28 cellular contexts compared by ENCODE assay signal in the genomic region with DNA sequence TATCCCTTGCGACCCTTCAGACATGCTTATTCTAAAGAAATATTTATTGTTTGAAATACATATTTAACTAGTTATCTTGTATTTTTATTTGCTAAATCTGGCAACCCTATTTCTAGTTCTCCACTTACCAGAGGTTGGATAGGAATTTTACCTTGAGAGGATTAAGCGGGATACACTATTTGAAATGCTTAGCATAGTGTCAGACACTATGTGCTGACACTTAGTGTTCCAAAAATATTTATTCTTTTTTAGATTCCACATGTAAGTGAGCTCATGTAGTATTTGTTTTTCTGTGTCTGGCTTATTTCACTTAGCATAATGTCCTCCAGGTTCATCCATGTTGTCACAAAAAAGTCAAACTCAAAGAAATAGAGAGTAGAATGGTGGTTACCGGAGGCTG.
"Had no signal": no experiment of that assay in that cellular context is flagged by ENCODE, and none has a peak within 500 bp of the region (broad histone marks: within the 10 kb centered on the region; RNA-seq: fewer than 3 reads in every experiment).

No MANE protein-coding gene starts in this region.

- H3K9me3 Mint-ChIP-seq: natural killer cell; neural crest cell; stimulated activated effector memory CD8-positive, alpha-beta T cell treated with anti-CD3 and anti-CD28 coated beads, Interleukin-12 subunit alpha, Interleukin-12 subunit beta, amount 100 ng/mL, for 72 hours had no signal

- H3K4me1 Mint-ChIP-seq: naive thymus-derived CD4-positive, alpha-beta T cell; natural killer cell; neural crest cell; stimulated activated effector memory CD8-positive, alpha-beta T cell treated with anti-CD3 and anti-CD28 coated beads, Interleukin-12 subunit alpha, Interleukin-12 subunit beta, amount 100 ng/mL, for 72 hours; stimulated activated naive B cell treated with anti-CD40 and anti-IgM and Interleukin-4, amounts not matched to agents 10 μg/mL and 1 μg/mL and 100 μg/mL, for 72 hours had no signal

- H3K9me3 ChIP-seq: neutrophil, pancreas, prostate gland, right lobe of liver, sigmoid colon, stomach, thoracic aorta, thyroid gland, tibial nerve, upper lobe of left lung, uterus had no signal

- DNase-seq: naive thymus-derived CD4-positive, alpha-beta T cell; natural killer cell; nephron progenitor cell; nucleus accumbens; pancreas; retina; right cardiac atrium; right lobe of liver; sigmoid colon; small intestine; stimulated activated CD4-positive, alpha-beta T cell treated with anti-CD3 and anti-CD28 coated beads, Interleukin-15, amount 100 ng/mL, for 24 hours; stimulated activated CD4-positive, alpha-beta T cell treated with anti-CD3 and anti-CD28 coated beads, Interleukin-2, amount 100 ng/mL, for 24 hours; stimulated activated CD4-positive, alpha-beta T cell treated with anti-CD3 and anti-CD28 coated beads, Interleukin-2, amount 100 ng/mL, for 48 hours; stimulated activated CD4-positive, alpha-beta T cell treated with anti-CD3 and anti-CD28 coated beads, Interleukin-4, amount 100 ng/mL, for 24 hours; stimulated activated naive B cell treated with anti-CD40 and anti-IgM and Interleukin-4, amounts not matched to agents 10 μg/mL and 1 μg/mL and 100 μg/mL, for 72 hours; stimulated activated naive CD4-positive, alpha-beta T cell treated with Interleukin-2 at 50 U/mL for 16 hours; stomach; thyroid gland; trophoblast cell; upper lobe of left lung; uterus had no signal

- H3K27ac ChIP-seq: neutrophil, pancreas, prostate gland, right lobe of liver, stomach, thoracic aorta, thyroid gland, tibial nerve, upper lobe of left lung had no signal

- H3K27ac Mint-ChIP-seq: natural killer cell; nephron progenitor cell; stimulated activated effector memory CD8-positive, alpha-beta T cell treated with anti-CD3 and anti-CD28 coated beads, Interleukin-12 subunit alpha, Interleukin-12 subunit beta, amount 100 ng/mL, for 72 hours; stimulated activated naive B cell treated with anti-CD40 and anti-IgM and Interleukin-4, amounts not matched to agents 10 μg/mL and 1 μg/mL and 100 μg/mL, for 72 hours; stimulated activated naive CD8-positive, alpha-beta T cell treated with anti-CD3 and anti-CD28 coated beads, Interleukin-15, Interleukin-2, amounts not matched to agents 100 ng/mL and 50 ng/mL, for 24 hours had no signal

- H3K4me3 ChIP-seq: pancreas, prostate gland, right lobe of liver, sigmoid colon, stomach, thoracic aorta, thyroid gland, tibial nerve, upper lobe of left lung, uterus had no signal

- H3K27me3 ChIP-seq: neutrophil, pancreas, right lobe of liver, sigmoid colon, stomach, thyroid gland, tibial nerve, upper lobe of left lung, uterus had no signal

- H3K36me3 ChIP-seq: neutrophil, pancreas, prostate gland, right lobe of liver, sigmoid colon, stomach, thoracic aorta, thyroid gland, tibial nerve, upper lobe of left lung, uterus had no signal

- H3K36me3 Mint-ChIP-seq: naive thymus-derived CD4-positive, alpha-beta T cell; natural killer cell; stimulated activated effector memory CD8-positive, alpha-beta T cell treated with anti-CD3 and anti-CD28 coated beads, Interleukin-12 subunit alpha, Interleukin-12 subunit beta, amount 100 ng/mL, for 72 hours; stimulated activated naive B cell treated with anti-CD40 and anti-IgM and Interleukin-4, amounts not matched to agents 10 μg/mL and 1 μg/mL and 100 μg/mL, for 72 hours had no signal

- H3K4me1 ChIP-seq: pancreas, prostate gland, right lobe of liver, thyroid gland, upper lobe of left lung had no signal

- H3K4me3 Mint-ChIP-seq: naive thymus-derived CD4-positive, alpha-beta T cell; natural killer cell; nephron progenitor cell; neural crest cell; stimulated activated effector memory CD8-positive, alpha-beta T cell treated with anti-CD3 and anti-CD28 coated beads, Interleukin-12 subunit alpha, Interleukin-12 subunit beta, amount 100 ng/mL, for 72 hours; stimulated activated naive B cell treated with anti-CD40 and anti-IgM and Interleukin-4, amounts not matched to agents 10 μg/mL and 1 μg/mL and 100 μg/mL, for 72 hours; stimulated activated naive CD8-positive, alpha-beta T cell treated with anti-CD3 and anti-CD28 coated beads, Interleukin-15, Interleukin-2, amounts not matched to agents 100 ng/mL and 50 ng/mL, for 24 hours had no signal

- ATAC-seq: naive thymus-derived CD4-positive, alpha-beta T cell; natural killer cell; pancreas; right lobe of liver; stimulated activated effector memory CD8-positive, alpha-beta T cell treated with anti-CD3 and anti-CD28 coated beads, Interleukin-12 subunit alpha, Interleukin-12 subunit beta, amount 100 ng/mL, for 72 hours; stimulated activated naive B cell treated with anti-CD40 and anti-IgM and Interleukin-4, amounts not matched to agents 10 μg/mL and 1 μg/mL and 100 μg/mL, for 72 hours had no signal
